In the genomic region with DNA sequence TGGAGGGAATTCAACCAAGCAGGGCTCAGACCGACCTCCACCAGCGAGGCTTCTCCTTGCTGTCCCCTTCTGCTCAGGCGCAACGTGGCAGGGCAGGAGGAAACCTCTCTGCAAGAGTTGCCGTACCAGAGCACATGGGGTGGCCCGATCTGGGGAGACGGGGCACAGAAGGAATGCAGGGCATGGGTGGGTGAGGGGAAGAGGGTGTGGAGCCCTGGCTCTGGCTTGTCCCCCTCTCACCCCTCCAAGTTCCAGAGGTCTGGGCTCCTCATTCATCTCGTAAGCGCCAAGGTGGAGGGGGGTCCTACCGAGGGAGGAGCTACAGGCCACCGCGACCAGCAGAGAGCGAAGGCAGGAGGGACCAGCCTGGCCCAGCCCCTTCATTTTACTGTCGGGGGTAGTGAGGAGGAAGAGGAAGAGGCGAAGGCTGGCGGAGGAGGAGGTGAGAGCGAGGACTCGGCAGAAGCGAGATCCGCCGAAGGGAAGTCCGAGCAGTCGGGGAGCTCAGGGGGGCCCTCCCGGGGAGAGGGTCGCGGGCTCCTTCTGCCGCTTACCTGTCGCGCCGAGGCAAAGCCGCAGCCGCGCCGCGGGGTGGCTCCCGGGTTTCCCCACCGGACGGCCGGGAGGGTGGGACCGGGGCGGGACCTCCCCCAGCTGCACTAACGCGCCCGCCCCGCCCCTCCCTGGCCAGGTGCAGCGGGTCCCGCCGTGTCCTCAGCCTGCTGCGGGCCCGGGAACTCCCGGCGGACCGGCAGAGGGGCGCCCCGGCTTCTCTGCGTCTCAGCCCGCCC, we compare ENCODE assay signal across 8 cellular contexts. TPM values are rescaled to one million over a fixed set of nuclear protein-coding genes. Genes with fewer than 3 reads are reported as not detected.
A peak's percentile ranks its signal among the peaks of the same experiment; 100 is the strongest.
DNase-seq lines count a peak whose midpoint lies in the region; ATAC-seq and TF ChIP-seq lines count a peak whose summit lies in the region.

A gene with protein sequence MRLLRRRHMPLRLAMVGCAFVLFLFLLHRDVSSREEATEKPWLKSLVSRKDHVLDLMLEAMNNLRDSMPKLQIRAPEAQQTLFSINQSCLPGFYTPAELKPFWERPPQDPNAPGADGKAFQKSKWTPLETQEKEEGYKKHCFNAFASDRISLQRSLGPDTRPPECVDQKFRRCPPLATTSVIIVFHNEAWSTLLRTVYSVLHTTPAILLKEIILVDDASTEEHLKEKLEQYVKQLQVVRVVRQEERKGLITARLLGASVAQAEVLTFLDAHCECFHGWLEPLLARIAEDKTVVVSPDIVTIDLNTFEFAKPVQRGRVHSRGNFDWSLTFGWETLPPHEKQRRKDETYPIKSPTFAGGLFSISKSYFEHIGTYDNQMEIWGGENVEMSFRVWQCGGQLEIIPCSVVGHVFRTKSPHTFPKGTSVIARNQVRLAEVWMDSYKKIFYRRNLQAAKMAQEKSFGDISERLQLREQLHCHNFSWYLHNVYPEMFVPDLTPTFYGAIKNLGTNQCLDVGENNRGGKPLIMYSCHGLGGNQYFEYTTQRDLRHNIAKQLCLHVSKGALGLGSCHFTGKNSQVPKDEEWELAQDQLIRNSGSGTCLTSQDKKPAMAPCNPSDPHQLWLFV (minus strand): TSS at position 360 of the 791 bp plus-strand sequence. CDS start 11,625 bp downstream, outside the sequence.

- TF ChIP-seq EP300 in ovary (IDR thresholded peaks at IDR 0.05): no peak
- no peak for TF ChIP-seq EP300 in tibial nerve (IDR thresholded peaks at IDR 0.05)

- 5 to 11% (median 9%) methylated on average over 31 to 57 of the region's 57 CpGs for WGBS in ovary, 3 donors
- WGBS in tibial nerve, 2 donors: 5 to 13% methylated on average over 28 to 45 of the region's 57 CpGs

- H3K27me3 ChIP-seq in Peyer's patch: peaks cover 0 to 7% of the 10 kb centered on the region in 2 donors
- H3K27me3 ChIP-seq in ovary: no peaks in the 10 kb centered on the region
- H3K27me3 ChIP-seq in tibial nerve: peaks cover 0 to 40% of the 10 kb centered on the region in 2 donors

- H3K36me3 ChIP-seq in Peyer's patch (no peaks in the 10 kb centered on the region), ovary (no peaks in the 10 kb centered on the region), tibial nerve (no peaks in the 10 kb centered on the region)

- H3K4me1 ChIP-seq in Peyer's patch (peaks cover 0 to 49% (median 5%) of the 10 kb centered on the region in 4 donors), ovary (ENCODE audit: insufficient read depth) (no peaks in the 10 kb centered on the region), tibial nerve (peaks cover 0 to 11% (median 10%) of the 10 kb centered on the region in 4 donors)

- peak; percentile 36 for DNase-seq in NCI-H2029 (lab: John Stamatoyannopoulos, UW)
- no peak for DNase-seq in NCI-H2029 treated with DMSO at 0.1 percent for 48 hours (lab: John Stamatoyannopoulos, UW)
- DNase-seq in Peyer's patch: peak; percentile 83 to 91 (median 87)
- peak; percentile 38 to 67 for DNase-seq in activated T-helper 1 cell treated with anti-CD3 and anti-CD28 coated beads, Interleukin-2, amount 50 U/mL, for 16 hours (ENCODE audit: low read depth in 1 of 2, low spot score in 1 of 2)
- peak in 1 of 2 donors; percentile 59 for DNase-seq in foreskin fibroblast
- DNase-seq in ovary: peak in 1 of 5 donors; percentile 33
- DNase-seq in tibial nerve (ENCODE audit: low spot score in 2 of 2): no peak

- peak within 1 kb of the TSS; percentile 48 to 84 (median 75) for H3K4me3 ChIP-seq in Peyer's patch
- H3K4me3 ChIP-seq in foreskin fibroblast (ENCODE audit: low read depth in 1 of 2, low read length in 2 of 2): peak within 1 kb of the TSS; percentile 62 to 68
- peak within 1 kb of the TSS; percentile 38 for H3K4me3 ChIP-seq in ovary
- peak within 1 kb of the TSS; percentile 32 to 54 (median 50) for H3K4me3 ChIP-seq in tibial nerve

- peak; percentile 35 for ATAC-seq in HG03103 (IDR thresholded peaks at IDR 0.05; ENCODE audit: low read depth, unreplicated experiment)

- H3K27ac ChIP-seq in Peyer's patch: peak within 1 kb of the TSS; percentile 52 to 85 (median 72)
- peak within 1 kb of the TSS in 1 of 2 donors; percentile 30 for H3K27ac ChIP-seq in ovary
- peak within 1 kb of the TSS; percentile 5 to 38 (median 28) for H3K27ac ChIP-seq in tibial nerve

- intact Hi-C loops in ovary (cut with DNase I): no loop called here

- peak; percentile 34 to 78 for TF ChIP-seq POLR2A in Peyer's patch (IDR thresholded peaks at IDR 0.05)
- TF ChIP-seq POLR2A in ovary (IDR thresholded peaks at IDR 0.05): no peak
- TF ChIP-seq POLR2A in tibial nerve (IDR thresholded peaks at IDR 0.05): no peak

- TF ChIP-seq CTCF in Peyer's patch (IDR thresholded peaks at IDR 0.05): peak in 2 of 6 experiments; percentile 2 to 11
- no peak for TF ChIP-seq CTCF in foreskin fibroblast (IDR thresholded peaks at IDR 0.05; ENCODE audit: low read depth, low read length)
- TF ChIP-seq CTCF in ovary (IDR thresholded peaks at IDR 0.05): no peak
- TF ChIP-seq CTCF in tibial nerve (IDR thresholded peaks at IDR 0.05): no peak

- H3K9me3 ChIP-seq in Peyer's patch: no peaks in the 10 kb centered on the region
- no peaks in the 10 kb centered on the region for H3K9me3 ChIP-seq in ovary
- H3K9me3 ChIP-seq in tibial nerve: no peaks in the 10 kb centered on the region

RNA-seq across cellular contexts. Expression of the gene that starts here (rescaled TPM):
- total RNA-seq in Peyer's patch (10 to 100 TPM; 31.4 to 82.0 (median 54.9) TPM), ovary (10 to 100 TPM in 2 of 7 donors, 1 to 10 TPM in 4, under 1 TPM in 1; 0.56 to 14.5 (median 4.0) TPM), tibial nerve (1 to 10 TPM; 1.0 to 6.3 (median 4.3) TPM)
- 1 to 10 TPM in 1 of 2 donors, under 1 TPM in 1; 0.51 to 2.7 TPM for polyA plus RNA-seq in ovary

Comparison
In these comparisons a context has a peak if more than half of its experiments do, and no peak if none do; other contexts are left out.
1. DNase-seq: peak in NCI-H2029 (single experiment), Peyer's patch (3 of 3) and activated T-helper 1 cell treated with anti-CD3 and anti-CD28 coated beads, Interleukin-2, amount 50 U/mL, for 16 hours (2 of 2); none in NCI-H2029 treated with DMSO at 0.1 percent for 48 hours (single experiment) and tibial nerve (0 of 2).
2. POLR2A ChIP-seq: peak in Peyer's patch (2 of 2); none in ovary (single experiment) and tibial nerve (0 of 2).
3. Peak in every context shown above with its lines, with median percentiles within 50 percentile points of each other: H3K4me3 ChIP-seq.